In genomic region chr16:21519361-21520133, GRCh38 we compare ENCODE assay signal across 8 cellular contexts.
DNase-seq lines count a peak whose midpoint lies in the region; ATAC-seq and TF ChIP-seq lines count a peak whose summit lies in the region.
"Not testable (repeated sequence)": the region's sequence is repeated elsewhere in the genome, so short reads cannot be mapped to it uniquely, and the experiment has no call there.

No MANE protein-coding gene starts in this region.

- H3K79me2 ChIP-seq in GM23248 (ENCODE audit: insufficient read depth) (peaks cover 50% of the 10 kb centered on the region), Loucy (ENCODE audit: insufficient read depth, low read length) (peaks cover 47% of the 10 kb centered on the region), mammary epithelial cell (ENCODE audit: insufficient read depth, low read length) (peaks cover 53% of the 10 kb centered on the region)

- H3K4me2 ChIP-seq in GM23248 (ENCODE audit: unreplicated experiment) (peak overlapping the region; percentile 97), Loucy (ENCODE audit: low read depth, low read length, poor library complexity, severe bottlenecking) (peak overlapping the region; percentile 98), mammary epithelial cell (ENCODE audit: insufficient read depth, low read depth, low read length) (peak overlapping the region; percentile 82)

- peak overlapping the region; percentile 96 to 99 (median 97) for H3K27ac Mint-ChIP-seq in CD4-positive, CD25-positive, alpha-beta regulatory T cell
- H3K27ac Mint-ChIP-seq in natural killer cell = peak overlapping the region; percentile 94 to 98

- not testable (repeated sequence) for H3K9me3 ChIP-seq in CD4-positive, CD25-positive, alpha-beta regulatory T cell (ENCODE audit: control insufficient read depth in 2 of 2, low read length in 2 of 2); GM23248 (ENCODE audit: low read depth); Loucy (ENCODE audit: insufficient read depth, low read depth, low read length); mammary epithelial cell (replicated peaks; ENCODE audit: insufficient read depth, low read length); left ventricle myocardium inferior (replicated peaks)

- H3F3A ChIP-seq in GM23248 (ENCODE audit: insufficient read depth) = peaks cover 43% of the 10 kb centered on the region
- H3F3A ChIP-seq in Loucy (ENCODE audit: low read depth) = not testable (repeated sequence)

- CTCF ChIA-PET in mammary epithelial cell (lab: Charles Lee; ENCODE audit: low non-redundant PET) = not testable (repeated sequence)

- not testable (repeated sequence) for H3K27me3 Mint-ChIP-seq in CD4-positive, CD25-positive, alpha-beta regulatory T cell; natural killer cell (ENCODE audit: low read depth in 2 of 2)

- peaks cover 22% of the 10 kb centered on the region for H3K4me1 ChIP-seq in CD4-positive, CD25-positive, alpha-beta regulatory T cell (ENCODE audit: control insufficient read depth, insufficient read depth, low read length, poor library complexity, severe bottlenecking)
- H3K4me1 ChIP-seq in GM23248 (ENCODE audit: insufficient read depth) (peaks cover 29% of the 10 kb centered on the region), mammary epithelial cell (ENCODE audit: insufficient read depth, low read length) (peaks cover 26% of the 10 kb centered on the region), left ventricle myocardium inferior (peaks cover 65% of the 10 kb centered on the region)
- H3K4me1 ChIP-seq in Loucy (ENCODE audit: insufficient read depth, low read length, poor library complexity, severe bottlenecking) = not testable (repeated sequence)

- H2AFZ ChIP-seq in GM23248 = not testable (repeated sequence)
- peak overlapping the region; percentile 15; the same call in 1 of the 2 replicates for H2AFZ ChIP-seq in Loucy (ENCODE audit: low read length)
- H2AFZ ChIP-seq in mammary epithelial cell (ENCODE audit: low read depth, low read length) = peak overlapping the region; percentile 62

- BruUV-seq in mammary epithelial cell (replicated peaks; lab: Mats Ljungman, UMichigan) = TSS peak; percentile 38

- DNase-seq in CD4-positive, CD25-positive, alpha-beta regulatory T cell; mammary epithelial cell; left ventricle myocardium inferior; stimulated activated naive CD8-positive, alpha-beta T cell treated with anti-CD3 and anti-CD28 coated beads, Interleukin-15, Interleukin-2, amounts not matched to agents 100 U/mL and 50 U/mL, for 24 hours: not testable (repeated sequence)
- peak; percentile 17 for DNase-seq in GM23248
- peak; percentile 35 to 47 for DNase-seq in activated CD4-positive, alpha-beta T cell treated with anti-CD3 and anti-CD28 coated beads for 4 hours
- peak; percentile 47 for DNase-seq in natural killer cell

- in situ Hi-C loops in GM23248 (cut with MboI); mammary epithelial cell (cut with MboI; ENCODE audit: low sequenced_read_pairs in 2 of 2): not testable (repeated sequence)

- peak overlapping the region; percentile 92 to 98 (median 96) for H3K4me3 Mint-ChIP-seq in CD4-positive, CD25-positive, alpha-beta regulatory T cell
- peak overlapping the region; percentile 98 for H3K4me3 Mint-ChIP-seq in natural killer cell

- H3K4me1 Mint-ChIP-seq in CD4-positive, CD25-positive, alpha-beta regulatory T cell = peaks cover 5 to 40% (median 23%) of the 10 kb centered on the region in 4 donors
- peaks cover 17 to 19% of the 10 kb centered on the region in 2 donors for H3K4me1 Mint-ChIP-seq in natural killer cell

- not testable (repeated sequence) for H3K9me2 ChIP-seq in GM23248 (ENCODE audit: insufficient read depth); Loucy (replicated peaks; ENCODE audit: low read depth, low read length)

- WGBS in GM23248 (ENCODE audit: low coverage in 1 of 2, low lambda C conversion rate in 2 of 2, missing lambda C conversion rate in 2 of 2), 2 experiments = 0 to 1% methylated on average over 44 to 52 of the region's 52 CpGs
- WGBS in mammary epithelial cell (ENCODE audit: low coverage, missing lambda C conversion rate) = under 1% methylated on average over 32 of the region's 52 CpGs

- not testable (repeated sequence) for H3K27me3 ChIP-seq in CD4-positive, CD25-positive, alpha-beta regulatory T cell (ENCODE audit: control insufficient read depth, insufficient read depth, low read length); GM23248 (replicated peaks; ENCODE audit: insufficient read depth); Loucy (ENCODE audit: insufficient read depth, low read length, poor library complexity, severe bottlenecking); mammary epithelial cell (ENCODE audit: insufficient read depth, low read length); left ventricle myocardium inferior (ENCODE audit: low read depth)

- peak overlapping the region; percentile 98 for H3K9ac ChIP-seq in GM23248
- H3K9ac ChIP-seq in Loucy (ENCODE audit: low read depth, low read length, poor library complexity, severe bottlenecking) = peak overlapping the region; percentile 81
- H3K9ac ChIP-seq in mammary epithelial cell (ENCODE audit: insufficient read depth, low read length) = peak overlapping the region; percentile 97

- intact Hi-C loops in mammary epithelial cell (cut with micrococcal nuclease); left ventricle myocardium inferior (cut with micrococcal nuclease): not testable (repeated sequence)
- intact Hi-C loops in natural killer cell (cut with micrococcal nuclease) = loop anchor here (1.0 to 10.0 kb wide), 2 partner anchors 22 to 125 kb away; no protein-coding TSS in a partner anchor

- peak in 1 of 2 donors; percentile 18 for ATAC-seq in CD4-positive, CD25-positive, alpha-beta regulatory T cell (ENCODE audit: low read depth in 2 of 2)
- peak in 2 of 3 donors; percentile 3 to 22 for ATAC-seq in natural killer cell
- ATAC-seq in stimulated activated naive CD8-positive, alpha-beta T cell treated with anti-CD3 and anti-CD28 coated beads, Interleukin-15, Interleukin-2, amounts not matched to agents 100 U/mL and 50 U/mL, for 24 hours = peak; percentile 68

- peak overlapping the region; percentile 84 for H3K4me3 ChIP-seq in CD4-positive, CD25-positive, alpha-beta regulatory T cell (ENCODE audit: low read depth, low read length)
- peak overlapping the region; percentile 74 for H3K4me3 ChIP-seq in GM23248
- H3K4me3 ChIP-seq in Loucy (ENCODE audit: low read length, poor library complexity, severe bottlenecking) = peak overlapping the region; percentile 77
- peak overlapping the region; percentile 77 to 95 (median 90) for H3K4me3 ChIP-seq in mammary epithelial cell (replicated peaks in 1 of 3; ENCODE audit: insufficient read depth in 1 of 3, low read depth in 2 of 3, low read length in 3 of 3)
- peak overlapping the region; percentile 79 for H3K4me3 ChIP-seq in left ventricle myocardium inferior

- H3K36me3 Mint-ChIP-seq in CD4-positive, CD25-positive, alpha-beta regulatory T cell; natural killer cell: not testable (repeated sequence)

- dilution Hi-C loops in mammary epithelial cell (cut with HindIII; ENCODE audit: low sequenced_read_pairs) = not testable (repeated sequence)

- H3K9me3 Mint-ChIP-seq in CD4-positive, CD25-positive, alpha-beta regulatory T cell; natural killer cell: not testable (repeated sequence)

- H4K20me1 ChIP-seq in GM23248 (ENCODE audit: insufficient read depth) (peaks cover 13% of the 10 kb centered on the region; the same call in 1 of the 2 replicates), Loucy (ENCODE audit: insufficient read depth, low read length, poor library complexity, severe bottlenecking) (peaks cover 21% of the 10 kb centered on the region)
- H4K20me1 ChIP-seq in mammary epithelial cell (ENCODE audit: insufficient read depth, low read length) = not testable (repeated sequence)

- H3K27ac ChIP-seq in CD4-positive, CD25-positive, alpha-beta regulatory T cell (ENCODE audit: insufficient read depth, low read length, poor library complexity, severe bottlenecking) = peak overlapping the region; percentile 94
- H3K27ac ChIP-seq in GM23248 (peak overlapping the region; percentile 89), mammary epithelial cell (ENCODE audit: insufficient read depth, low read depth, low read length) (peak overlapping the region; percentile 94), left ventricle myocardium inferior (replicated peaks) (peak overlapping the region; percentile 93)

- TF ChIP-seq CTCF in Loucy (conservative IDR thresholded peaks at IDR 0.05; ENCODE audit: low read length); mammary epithelial cell (conservative IDR thresholded peaks at IDR 0.05 in 1 of 2, IDR thresholded peaks at IDR 0.05 in 1 of 2; ENCODE audit: extremely low read depth in 1 of 2, insufficient read depth in 1 of 2, low read depth in 1 of 2, low read length in 2 of 2); left ventricle myocardium inferior (IDR thresholded peaks at IDR 0.05; ENCODE audit: borderline replicate concordance); natural killer cell (IDR thresholded peaks at IDR 0.05): not testable (repeated sequence)

- not testable (repeated sequence) for H3K36me3 ChIP-seq in CD4-positive, CD25-positive, alpha-beta regulatory T cell (ENCODE audit: control insufficient read depth, insufficient read depth, low read length); GM23248 (ENCODE audit: low read depth); Loucy (ENCODE audit: insufficient read depth, low read length); mammary epithelial cell (ENCODE audit: insufficient read depth, low read length); left ventricle myocardium inferior
